In the genomic region with DNA sequence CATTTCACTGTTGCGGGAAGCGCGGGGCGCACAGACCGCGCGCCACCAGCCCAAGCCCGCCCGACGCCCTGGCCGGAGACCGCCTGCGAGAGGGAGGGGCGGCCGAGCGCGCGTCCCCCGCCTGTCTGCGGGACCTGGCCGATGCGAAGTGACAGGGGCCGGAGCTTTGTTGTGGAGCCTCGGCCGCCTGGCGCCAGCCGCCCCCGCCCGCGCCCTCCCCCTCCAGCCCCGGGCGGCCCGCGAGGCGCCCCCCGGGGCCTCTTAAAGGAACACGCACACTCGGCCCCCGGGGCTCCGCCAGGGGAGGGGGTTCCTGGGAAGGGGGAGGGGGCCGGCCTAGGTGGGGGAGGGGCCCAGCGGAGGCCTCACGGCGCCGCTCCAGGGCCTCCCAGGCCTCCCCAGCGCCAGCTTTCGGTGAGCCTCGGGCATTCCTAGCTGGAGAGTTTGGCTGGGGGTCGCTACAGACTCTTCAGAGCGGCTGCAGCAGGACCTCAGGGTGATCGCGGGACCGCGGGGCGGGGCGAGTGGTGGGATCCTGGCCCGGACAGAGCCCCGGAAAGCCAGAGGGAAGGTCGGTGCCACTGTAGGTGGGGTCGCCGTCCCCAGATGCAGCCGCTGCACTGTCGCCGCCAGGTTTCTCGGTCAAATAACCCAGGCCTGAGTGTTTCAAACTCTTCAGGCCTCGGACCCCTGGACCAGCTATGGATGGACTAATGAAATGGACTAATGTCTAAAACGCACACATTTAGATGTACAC, we compare ENCODE assay signal across 10 cellular contexts. TPM values are rescaled to one million over a fixed set of nuclear protein-coding genes. Genes with fewer than 3 reads are reported as not detected.
DNase-seq lines count a peak whose midpoint lies in the region; ATAC-seq and TF ChIP-seq lines count a peak whose summit lies in the region.
"Had no signal": no experiment of that assay in that cellular context is flagged by ENCODE, and none has a peak within 500 bp of the region (broad histone marks: within the 10 kb centered on the region; RNA-seq: fewer than 3 reads in every experiment).

No MANE protein-coding gene starts in this region.

- no peak for TF ChIP-seq RAD21 in SK-N-SH (IDR thresholded peaks at IDR 0.05; ENCODE audit: low read length)

- H3K36me3 ChIP-seq in BE2C: peaks cover 56% of the 10 kb centered on the region
- peaks cover 0 to 15% of the 10 kb centered on the region in 2 experiments for H3K36me3 ChIP-seq in SK-N-SH (replicated peaks in 1 of 2; ENCODE audit: control insufficient read depth in 1 of 2, insufficient read depth in 2 of 2, low read length in 1 of 2)
- peaks cover 0 to 4% (median 0%) of the 10 kb centered on the region in 9 donors for H3K36me3 ChIP-seq in heart left ventricle
- no peaks in the 10 kb centered on the region for H3K36me3 ChIP-seq in trophoblast cell (ENCODE audit: control insufficient read depth in 1 of 2, insufficient read depth in 2 of 2, low read length in 2 of 2)

- TF ChIP-seq POLR2A in heart left ventricle (IDR thresholded peaks at IDR 0.05): no peak

- no peak overlapping the region for H2BK5ac ChIP-seq in trophoblast cell (ENCODE audit: low read depth, low read length, poor library complexity)

- H3K4me1 ChIP-seq in BE2C: peaks cover 34% of the 10 kb centered on the region
- H3K4me1 ChIP-seq in SK-N-SH (ENCODE audit: control insufficient read depth in 1 of 2, insufficient read depth in 2 of 2, low read depth in 1 of 2, low read length in 1 of 2): peaks cover 5 to 66% of the 10 kb centered on the region in 2 experiments; a peak in 2 of 4 replicates
- H3K4me1 ChIP-seq in heart left ventricle: peaks cover 0 to 56% (median 29%) of the 10 kb centered on the region in 12 donors
- peaks cover 25 to 48% of the 10 kb centered on the region in 2 experiments for H3K4me1 ChIP-seq in trophoblast cell (ENCODE audit: control insufficient read depth in 1 of 2, insufficient read depth in 2 of 2, low read length in 2 of 2)

- no peak overlapping the region for H4K91ac ChIP-seq in trophoblast cell (ENCODE audit: low read depth, low read length)

- H3K9me3 ChIP-seq in BE2C (no peaks in the 10 kb centered on the region), SK-N-SH (no peaks in the 10 kb centered on the region), heart left ventricle (no peaks in the 10 kb centered on the region), trophoblast cell (ENCODE audit: insufficient read depth, low read depth, low read length) (peaks cover 10% of the 10 kb centered on the region)

- H2AFZ ChIP-seq in SK-N-SH (ENCODE audit: low read depth) (peak overlapping the region; percentile 72), trophoblast cell (ENCODE audit: insufficient read depth, low read length, poor library complexity) (no peak overlapping the region)

- peak; percentile 84 for DNase-seq in BE2C
- DNase-seq in SK-N-SH: peak; percentile 92
- DNase-seq in heart left ventricle: peak in 2 of 5 donors; percentile 46 to 72
- no peak for DNase-seq in trophoblast cell
- DNase-seq in anterior cingulate cortex (lab: John Stamatoyannopoulos, UW): no peak
- DNase-seq in T-helper 9 cell: no peak
- DNase-seq: occipital lobe had no signal

- peaks cover 96% of the 10 kb centered on the region for H3K79me2 ChIP-seq in SK-N-SH (ENCODE audit: insufficient read depth)
- no peaks in the 10 kb centered on the region for H3K79me2 ChIP-seq in trophoblast cell (ENCODE audit: control insufficient read depth, insufficient read depth, low read length, poor library complexity)

- peaks cover 2% of the 10 kb centered on the region for H3K79me1 ChIP-seq in trophoblast cell (ENCODE audit: low read length)

- H3K27me3 ChIP-seq in BE2C (no peaks in the 10 kb centered on the region), SK-N-SH (ENCODE audit: insufficient read depth) (no peaks in the 10 kb centered on the region), heart left ventricle (peaks cover 28 to 70% (median 59%) of the 10 kb centered on the region in 9 donors), trophoblast cell (ENCODE audit: insufficient read depth, low read length) (peaks cover 63% of the 10 kb centered on the region)

- H3K9me2 ChIP-seq in SK-N-SH: no peaks in the 10 kb centered on the region

- CTCF ChIA-PET in SK-N-SH (lab: Yijun Ruan, JAX): interaction anchor here (0.9 to 11.4 kb wide), 16 partner anchors 9 to 426 kb away, joined by 3 to 133 read pairs (median 4); no protein-coding TSS in a partner anchor

- POLR2A ChIA-PET in SK-N-SH (lab: Yijun Ruan, JAX): interaction anchor here (0.6 to 7.4 kb wide), 7 partner anchors 13 to 677 kb away, joined by 3 to 105 read pairs (median 4); no protein-coding TSS in a partner anchor

- TF ChIP-seq CTCF in BE2C (IDR thresholded peaks at IDR 0.05; ENCODE audit: low read depth, low read length) (peak; percentile 20; the same call in 1 of the 2 replicates), SK-N-SH (IDR thresholded peaks at IDR 0.05) (peak; percentile 40; the same call in 1 of the 2 replicates), heart left ventricle (IDR thresholded peaks at IDR 0.05) (peak in 2 of 12 donors; percentile 6 to 7)

- H2AK5ac ChIP-seq in trophoblast cell (ENCODE audit: low read length): no peak overlapping the region

- peaks cover 10% of the 10 kb centered on the region for H4K20me1 ChIP-seq in SK-N-SH (ENCODE audit: insufficient read depth)

- peaks cover 15% of the 10 kb centered on the region for H3F3A ChIP-seq in SK-N-SH (replicated peaks; ENCODE audit: insufficient read depth)

- H3K27ac ChIP-seq in SK-N-SH (ENCODE audit: low read depth in 2 of 2, low read length in 1 of 2): peak overlapping the region; percentile 75 to 89
- H3K27ac ChIP-seq in heart left ventricle: peak overlapping the region; percentile 59 to 88 (median 76)
- no peak overlapping the region for H3K27ac ChIP-seq in trophoblast cell (ENCODE audit: low read depth, low read length)
- H3K27ac ChIP-seq: KMS-11 had no signal

- peak overlapping the region; percentile 5 for H3K14ac ChIP-seq in trophoblast cell (ENCODE audit: low read length)

- no peak overlapping the region for H4K8ac ChIP-seq in trophoblast cell (ENCODE audit: low read depth, low read length)

- no peak overlapping the region for H2BK120ac ChIP-seq in trophoblast cell (ENCODE audit: insufficient read depth, low read length, poor library complexity)

- intact Hi-C loops in heart left ventricle (cut with DNase I): loop anchor here in 6 of 10 donors (5.0 to 10.0 kb wide), 8 partner anchors 62 to 672 kb away; no protein-coding TSS in a partner anchor

- ATAC-seq in heart left ventricle (peak in 2 of 4 donors; percentile 7 to 17), GM18517 (IDR thresholded peaks at IDR 0.05; ENCODE audit: unreplicated experiment) (no peak), HG02610 (IDR thresholded peaks at IDR 0.05; ENCODE audit: unreplicated experiment) (no peak)

- WGBS in SK-N-SH (ENCODE audit: low lambda C conversion rate): 13% methylated on average over 21 of the region's 67 CpGs
- WGBS in heart left ventricle, 4 donors: 0 to 4% (median 1%) methylated on average over 9 to 67 of the region's 67 CpGs
- WGBS in trophoblast cell (ENCODE audit: extremely low coverage, insufficient coverage, insufficient read length): no CpG with 5 or more reads among the region's 67 CpGs

- TF ChIP-seq EP300 in SK-N-SH (IDR thresholded peaks at IDR 0.05; ENCODE audit: borderline replicate concordance in 1 of 2, low read depth in 1 of 2, low read length in 1 of 2): peak in 1 of 2 experiments; percentile 39; a peak in 1 of 4 replicates

- H2BK12ac ChIP-seq in trophoblast cell (ENCODE audit: low read length): no peak overlapping the region

- H3K9ac ChIP-seq in SK-N-SH (peak overlapping the region; percentile 98), trophoblast cell (ENCODE audit: low read length) (no peak overlapping the region)
- H3K9ac ChIP-seq: KMS-11 had no signal

- H3K18ac ChIP-seq in trophoblast cell (ENCODE audit: low read length): no peak overlapping the region

- H3K4me2 ChIP-seq in SK-N-SH (peak overlapping the region; percentile 93), trophoblast cell (ENCODE audit: low read length) (peak overlapping the region; percentile 47)

- H3K23ac ChIP-seq in trophoblast cell (ENCODE audit: low read length): no peak overlapping the region

- no peak overlapping the region for H4K12ac ChIP-seq in trophoblast cell (ENCODE audit: low read depth, low read length)

- peak overlapping the region; percentile 96 for H3K4me3 ChIP-seq in BE2C (ENCODE audit: low read depth, low read length)
- peak overlapping the region; percentile 84 to 100 for H3K4me3 ChIP-seq in SK-N-SH (ENCODE audit: low read depth in 2 of 2, low read length in 1 of 2)
- peak overlapping the region; percentile 34 to 84 (median 65) for H3K4me3 ChIP-seq in heart left ventricle
- no peak overlapping the region for H3K4me3 ChIP-seq in trophoblast cell (ENCODE audit: low read depth, low read length)

- H3K4ac ChIP-seq in trophoblast cell (ENCODE audit: low read depth, low read length): no peak overlapping the region

RNA-seq across cellular contexts. Expression of gene TBX2, which starts 2.4 kb away (rescaled TPM):
- polyA plus RNA-seq in BE2C (2012; ENCODE audit: insufficient read depth, insufficient read length, low read depth): 107 TPM
- 37.8 and 57.8 TPM in 2 replicates for polyA plus RNA-seq in SK-N-SH (2012; rRNA removed)
- polyA plus RNA-seq in SK-N-SH (2012; cell fraction: cytosol; rRNA removed): 28.9 and 45.2 TPM in 2 replicates
- polyA plus RNA-seq in SK-N-SH (2012; cell fraction: nucleus; rRNA removed): 179 and 233 TPM in 2 replicates
- total RNA-seq in heart left ventricle: 10 to 100 TPM in 7 of 9 donors, 1 to 10 TPM in 2; 7.0 to 23.0 (median 13.6) TPM
- 10 to 100 TPM in 1 of 2 donors, 1 to 10 TPM in 1; 9.6 to 13.4 TPM for polyA plus RNA-seq in heart left ventricle
- 2.7 and 3.0 TPM in 2 replicates for polyA plus RNA-seq in trophoblast cell (2013)

RNA-seq across cellular contexts. Expression of gene TBX4, which starts 55.0 kb away (rescaled TPM):
- polyA plus RNA-seq in BE2C (2012; ENCODE audit: insufficient read depth, insufficient read length, low read depth): 1.6 TPM
- polyA plus RNA-seq in SK-N-SH (2012; rRNA removed) (0.02 and 0.05 TPM in 2 replicates), heart left ventricle (under 1 TPM in 1 of 2 donors, not detected in 1; 0.07 TPM)
- 0.05 and 0.19 TPM in 2 replicates for polyA plus RNA-seq in SK-N-SH (2012; cell fraction: cytosol; rRNA removed)
- polyA plus RNA-seq in SK-N-SH (2012; cell fraction: nucleus; rRNA removed): 0.45 and 0.75 TPM in 2 replicates
- total RNA-seq in heart left ventricle: under 1 TPM in 3 of 9 donors, not detected in 6; 0.09 to 0.29 (median 0.10) TPM
- 0.93 and 0.97 TPM in 2 replicates for polyA plus RNA-seq in trophoblast cell (2013)
- total RNA-seq: occipital lobe had no signal

Comparison
In these comparisons a context has a peak if more than half of its experiments do, and no peak if none do; other contexts are left out.
1. DNase-seq: peak in BE2C (single experiment) and SK-N-SH (single experiment); none in trophoblast cell (0 of 2), anterior cingulate cortex (0 of 58) and T-helper 9 cell (single experiment).